ENCODE assay signal across 2 cellular contexts in the genomic region with DNA sequence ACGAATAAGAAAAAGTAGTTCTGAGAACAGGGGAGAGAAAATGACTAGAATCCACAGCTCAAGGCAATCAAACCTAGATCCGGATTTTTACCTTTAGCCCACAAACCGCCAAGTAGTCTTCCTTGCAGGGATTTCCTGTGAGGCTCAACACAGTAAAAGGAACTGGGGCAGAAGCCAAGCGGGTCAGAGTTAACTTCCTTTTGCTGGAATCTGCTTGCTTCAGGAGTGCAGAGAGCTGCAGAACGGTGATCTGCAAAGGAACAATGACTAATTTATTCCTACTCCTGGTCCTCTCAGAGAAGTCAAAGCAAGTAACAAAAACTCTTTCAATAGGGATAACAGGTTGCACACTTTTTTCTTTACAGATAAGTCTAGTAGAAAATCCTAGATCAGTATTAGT.
TF ChIP-seq lines count a peak whose summit lies in the region.

No MANE protein-coding gene starts in this region.

TF ChIP-seq in liver, 16 proteins besides CTCF, POLR2A, EP300 and RAD21 (continued from another document):
- TF ChIP-seq, protein P1, sequence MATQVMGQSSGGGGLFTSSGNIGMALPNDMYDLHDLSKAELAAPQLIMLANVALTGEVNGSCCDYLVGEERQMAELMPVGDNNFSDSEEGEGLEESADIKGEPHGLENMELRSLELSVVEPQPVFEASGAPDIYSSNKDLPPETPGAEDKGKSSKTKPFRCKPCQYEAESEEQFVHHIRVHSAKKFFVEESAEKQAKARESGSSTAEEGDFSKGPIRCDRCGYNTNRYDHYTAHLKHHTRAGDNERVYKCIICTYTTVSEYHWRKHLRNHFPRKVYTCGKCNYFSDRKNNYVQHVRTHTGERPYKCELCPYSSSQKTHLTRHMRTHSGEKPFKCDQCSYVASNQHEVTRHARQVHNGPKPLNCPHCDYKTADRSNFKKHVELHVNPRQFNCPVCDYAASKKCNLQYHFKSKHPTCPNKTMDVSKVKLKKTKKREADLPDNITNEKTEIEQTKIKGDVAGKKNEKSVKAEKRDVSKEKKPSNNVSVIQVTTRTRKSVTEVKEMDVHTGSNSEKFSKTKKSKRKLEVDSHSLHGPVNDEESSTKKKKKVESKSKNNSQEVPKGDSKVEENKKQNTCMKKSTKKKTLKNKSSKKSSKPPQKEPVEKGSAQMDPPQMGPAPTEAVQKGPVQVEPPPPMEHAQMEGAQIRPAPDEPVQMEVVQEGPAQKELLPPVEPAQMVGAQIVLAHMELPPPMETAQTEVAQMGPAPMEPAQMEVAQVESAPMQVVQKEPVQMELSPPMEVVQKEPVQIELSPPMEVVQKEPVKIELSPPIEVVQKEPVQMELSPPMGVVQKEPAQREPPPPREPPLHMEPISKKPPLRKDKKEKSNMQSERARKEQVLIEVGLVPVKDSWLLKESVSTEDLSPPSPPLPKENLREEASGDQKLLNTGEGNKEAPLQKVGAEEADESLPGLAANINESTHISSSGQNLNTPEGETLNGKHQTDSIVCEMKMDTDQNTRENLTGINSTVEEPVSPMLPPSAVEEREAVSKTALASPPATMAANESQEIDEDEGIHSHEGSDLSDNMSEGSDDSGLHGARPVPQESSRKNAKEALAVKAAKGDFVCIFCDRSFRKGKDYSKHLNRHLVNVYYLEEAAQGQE (IDR thresholded peaks at IDR 0.05) = no peak
- TF ChIP-seq JUND (IDR thresholded peaks at IDR 0.05) = peak; percentile 86 to 92
- TF ChIP-seq, protein P2, sequence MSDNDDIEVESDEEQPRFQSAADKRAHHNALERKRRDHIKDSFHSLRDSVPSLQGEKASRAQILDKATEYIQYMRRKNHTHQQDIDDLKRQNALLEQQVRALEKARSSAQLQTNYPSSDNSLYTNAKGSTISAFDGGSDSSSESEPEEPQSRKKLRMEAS (IDR thresholded peaks at IDR 0.05) = peak; percentile 12
- no peak for TF ChIP-seq HNF4A (conservative IDR thresholded peaks at IDR 0.05)
- TF ChIP-seq TAF1 (conservative IDR thresholded peaks at IDR 0.05) = no peak
- TF ChIP-seq, protein P3, sequence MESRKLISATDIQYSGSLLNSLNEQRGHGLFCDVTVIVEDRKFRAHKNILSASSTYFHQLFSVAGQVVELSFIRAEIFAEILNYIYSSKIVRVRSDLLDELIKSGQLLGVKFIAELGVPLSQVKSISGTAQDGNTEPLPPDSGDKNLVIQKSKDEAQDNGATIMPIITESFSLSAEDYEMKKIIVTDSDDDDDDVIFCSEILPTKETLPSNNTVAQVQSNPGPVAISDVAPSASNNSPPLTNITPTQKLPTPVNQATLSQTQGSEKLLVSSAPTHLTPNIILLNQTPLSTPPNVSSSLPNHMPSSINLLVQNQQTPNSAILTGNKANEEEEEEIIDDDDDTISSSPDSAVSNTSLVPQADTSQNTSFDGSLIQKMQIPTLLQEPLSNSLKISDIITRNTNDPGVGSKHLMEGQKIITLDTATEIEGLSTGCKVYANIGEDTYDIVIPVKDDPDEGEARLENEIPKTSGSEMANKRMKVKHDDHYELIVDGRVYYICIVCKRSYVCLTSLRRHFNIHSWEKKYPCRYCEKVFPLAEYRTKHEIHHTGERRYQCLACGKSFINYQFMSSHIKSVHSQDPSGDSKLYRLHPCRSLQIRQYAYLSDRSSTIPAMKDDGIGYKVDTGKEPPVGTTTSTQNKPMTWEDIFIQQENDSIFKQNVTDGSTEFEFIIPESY (IDR thresholded peaks at IDR 0.05) = no peak
- TF ChIP-seq YY1 (IDR thresholded peaks at IDR 0.05) = no peak
- TF ChIP-seq, protein P4, sequence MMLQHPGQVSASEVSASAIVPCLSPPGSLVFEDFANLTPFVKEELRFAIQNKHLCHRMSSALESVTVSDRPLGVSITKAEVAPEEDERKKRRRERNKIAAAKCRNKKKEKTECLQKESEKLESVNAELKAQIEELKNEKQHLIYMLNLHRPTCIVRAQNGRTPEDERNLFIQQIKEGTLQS (IDR thresholded peaks at IDR 0.05) = no peak
- no peak for TF ChIP-seq HNF4G (IDR thresholded peaks at IDR 0.05)
- TF ChIP-seq GABPA (IDR thresholded peaks at IDR 0.05 in 1 of 2, conservative IDR thresholded peaks at IDR 0.05 in 1 of 2) = no peak
- TF ChIP-seq EGR1 (IDR thresholded peaks at IDR 0.05; ENCODE audit: low read depth in 2 of 2) = no peak
- peak; percentile 45 for TF ChIP-seq SP1 (IDR thresholded peaks at IDR 0.05)
- TF ChIP-seq FOXA2 (IDR thresholded peaks at IDR 0.05) = no peak
- peak; percentile 91 for TF ChIP-seq NR2F2 (IDR thresholded peaks at IDR 0.05)

TF ChIP-seq in HepG2, 621 proteins besides CTCF, POLR2A, EP300 and RAD21 (continued from another document):
- TF ChIP-seq, protein P5, sequence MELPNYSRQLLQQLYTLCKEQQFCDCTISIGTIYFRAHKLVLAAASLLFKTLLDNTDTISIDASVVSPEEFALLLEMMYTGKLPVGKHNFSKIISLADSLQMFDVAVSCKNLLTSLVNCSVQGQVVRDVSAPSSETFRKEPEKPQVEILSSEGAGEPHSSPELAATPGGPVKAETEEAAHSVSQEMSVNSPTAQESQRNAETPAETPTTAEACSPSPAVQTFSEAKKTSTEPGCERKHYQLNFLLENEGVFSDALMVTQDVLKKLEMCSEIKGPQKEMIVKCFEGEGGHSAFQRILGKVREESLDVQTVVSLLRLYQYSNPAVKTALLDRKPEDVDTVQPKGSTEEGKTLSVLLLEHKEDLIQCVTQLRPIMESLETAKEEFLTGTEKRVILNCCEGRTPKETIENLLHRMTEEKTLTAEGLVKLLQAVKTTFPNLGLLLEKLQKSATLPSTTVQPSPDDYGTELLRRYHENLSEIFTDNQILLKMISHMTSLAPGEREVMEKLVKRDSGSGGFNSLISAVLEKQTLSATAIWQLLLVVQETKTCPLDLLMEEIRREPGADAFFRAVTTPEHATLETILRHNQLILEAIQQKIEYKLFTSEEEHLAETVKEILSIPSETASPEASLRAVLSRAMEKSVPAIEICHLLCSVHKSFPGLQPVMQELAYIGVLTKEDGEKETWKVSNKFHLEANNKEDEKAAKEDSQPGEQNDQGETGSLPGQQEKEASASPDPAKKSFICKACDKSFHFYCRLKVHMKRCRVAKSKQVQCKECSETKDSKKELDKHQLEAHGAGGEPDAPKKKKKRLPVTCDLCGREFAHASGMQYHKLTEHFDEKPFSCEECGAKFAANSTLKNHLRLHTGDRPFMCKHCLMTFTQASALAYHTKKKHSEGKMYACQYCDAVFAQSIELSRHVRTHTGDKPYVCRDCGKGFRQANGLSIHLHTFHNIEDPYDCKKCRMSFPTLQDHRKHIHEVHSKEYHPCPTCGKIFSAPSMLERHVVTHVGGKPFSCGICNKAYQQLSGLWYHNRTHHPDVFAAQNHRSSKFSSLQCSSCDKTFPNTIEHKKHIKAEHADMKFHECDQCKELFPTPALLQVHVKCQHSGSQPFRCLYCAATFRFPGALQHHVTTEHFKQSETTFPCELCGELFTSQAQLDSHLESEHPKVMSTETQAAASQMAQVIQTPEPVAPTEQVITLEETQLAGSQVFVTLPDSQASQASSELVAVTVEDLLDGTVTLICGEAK (IDR thresholded peaks at IDR 0.05) = no peak
- TF ChIP-seq, protein P5 (CRISPR knock-in tag; IDR thresholded peaks at IDR 0.05) = no peak
- no peak for TF ChIP-seq ZNF225 (CRISPR knock-in tag; IDR thresholded peaks at IDR 0.05)
